Comparison of ENCODE assay signal across 12 cellular contexts in the genomic region with DNA sequence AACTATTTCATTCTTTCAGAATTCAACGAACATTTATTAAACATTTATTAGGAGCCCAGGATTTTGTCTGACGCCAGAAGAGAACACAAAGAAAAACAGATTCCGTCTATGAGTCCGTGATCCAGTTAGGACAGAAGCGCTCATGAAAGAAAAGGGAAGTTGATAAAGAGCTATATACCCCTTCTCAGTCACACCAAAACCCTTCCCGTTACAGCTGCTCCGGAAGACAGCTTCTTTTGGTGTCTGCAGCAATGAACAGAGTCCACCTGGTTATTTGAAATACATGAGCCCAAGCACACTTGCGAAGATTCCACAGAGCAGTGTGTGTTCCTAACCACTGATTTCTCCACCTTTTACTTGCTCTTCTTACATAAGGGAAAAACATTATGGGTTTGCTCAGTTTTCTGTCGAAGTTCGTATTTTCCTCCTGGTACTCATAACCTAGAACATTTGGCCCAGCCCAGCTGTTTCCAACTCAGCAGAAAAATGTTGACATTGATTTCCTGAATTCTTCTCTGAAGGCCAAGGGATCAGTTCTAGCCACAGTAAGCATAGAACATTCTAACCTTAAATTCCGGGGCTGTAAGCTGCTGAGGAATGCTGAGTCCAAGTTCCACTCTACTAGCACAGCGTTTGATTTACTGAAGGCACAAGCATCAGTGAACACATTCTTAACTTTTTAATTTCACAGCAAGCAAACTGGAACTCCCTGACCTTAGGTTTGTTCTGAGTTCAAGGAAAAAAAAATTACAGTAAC.
DNase-seq lines count a peak whose midpoint lies in the region; ATAC-seq, FAIRE-seq and TF ChIP-seq lines count a peak whose summit lies in the region.
"Had no signal": no experiment of that assay in that cellular context is flagged by ENCODE, and none has a peak within 500 bp of the region (broad histone marks: within the 10 kb centered on the region; RNA-seq: fewer than 3 reads in every experiment).

No MANE protein-coding gene starts in this region.

- no peak for TF ChIP-seq CTCF in K562 (IDR thresholded peaks at IDR 0.05 in 2 of 3, conservative IDR thresholded peaks at IDR 0.05 in 1 of 3; ENCODE audit: insufficient read depth in 2 of 3, low read depth in 1 of 3, low read length in 3 of 3)
- TF ChIP-seq CTCF in Peyer's patch (IDR thresholded peaks at IDR 0.05) = no peak

- peak overlapping the region; percentile 77 for H3K4me2 ChIP-seq in BLaER1
- no peak overlapping the region for H3K4me2 ChIP-seq in K562 (ENCODE audit: insufficient read depth, low read length)

- H4K20me1 ChIP-seq in BLaER1 = no peaks in the 10 kb centered on the region
- H4K20me1 ChIP-seq in K562 (replicated peaks; ENCODE audit: control insufficient read depth, insufficient read depth, low read length) = no peaks in the 10 kb centered on the region

- H3K9me3 ChIP-seq in BLaER1 (peaks cover 13% of the 10 kb centered on the region; the same call in 1 of the 2 replicates), K562 (replicated peaks; ENCODE audit: control insufficient read depth, insufficient read depth, low read depth, low read length) (no peaks in the 10 kb centered on the region), Peyer's patch (no peaks in the 10 kb centered on the region)

- CTCF ChIA-PET in K562 (lab: Yijun Ruan, JAX; ENCODE audit: low intra/inter-chr PET ratio) = no interaction called here

- peaks cover 39% of the 10 kb centered on the region for H3K4me1 ChIP-seq in BLaER1
- no peaks in the 10 kb centered on the region; a peak in 1 of 5 replicates for H3K4me1 ChIP-seq in K562 (replicated peaks in 1 of 2; ENCODE audit: control insufficient read depth in 2 of 2, insufficient read depth in 2 of 2, low read length in 2 of 2)
- H3K4me1 ChIP-seq in Peyer's patch = no peaks in the 10 kb centered on the region

- 44% methylated on average over 5 of the region's 12 CpGs for WGBS in K562 (ENCODE audit: insufficient coverage, low coverage, missing lambda C conversion rate)

- in situ Hi-C loops in K562 (cut with MboI) = no loop called here

- POLR2A ChIA-PET in K562 (lab: Yijun Ruan, JAX) = no interaction called here

- peak overlapping the region; percentile 85 for H2AFZ ChIP-seq in K562 (ENCODE audit: low read depth, low read length)

- H3K4me3 ChIP-seq in BLaER1 (no peak overlapping the region), K562 (no peak overlapping the region), Peyer's patch (no peak overlapping the region)

- H3K27me3 ChIP-seq in BLaER1 (no peaks in the 10 kb centered on the region), K562 (ENCODE audit: control insufficient read depth in 2 of 2, insufficient read depth in 2 of 2, low read length in 2 of 2) (no peaks in the 10 kb centered on the region), Peyer's patch (no peaks in the 10 kb centered on the region)

- no peaks in the 10 kb centered on the region for H3K79me2 ChIP-seq in K562 (ENCODE audit: control insufficient read depth, insufficient read depth, low read length)

- peak; percentile 32 for FAIRE-seq in K562 (lab: Jason Lieb, UNC)

- DNase-seq in K562 (ENCODE audit: extremely low read depth in 1 of 4, low spot score in 3 of 4) = peak in 1 of 4 experiments; percentile 7
- no peak for DNase-seq in SW 1271 (lab: John Stamatoyannopoulos, UW)
- no peak for DNase-seq in activated T-cell treated with anti-CD3 and anti-CD28 coated beads, Interleukin-2, amount 50 U/mL, for 24 hours
- no peak for DNase-seq in activated naive CD4-positive, alpha-beta T cell treated with anti-CD3 and anti-CD28 coated beads, Interleukin-2, amount 50 U/mL, for 16 hours
- DNase-seq in Peyer's patch = no peak
- DNase-seq: activated CD4-positive, alpha-beta T cell treated with anti-CD3 and anti-CD28 coated beads for 4 hours; anterior cingulate cortex; mammary epithelial cell; NCI-H526 treated with DMSO at 0.1 percent for 48 hours had no signal

- no TSS peak for BruUV-seq in K562 (replicated peaks; lab: Mats Ljungman, UMichigan)

- no peak overlapping the region for H3K27ac Mint-ChIP-seq in activated T-cell treated with anti-CD3 and anti-CD28 coated beads, Interleukin-2, amount 50 U/mL, for 24 hours

- peak overlapping the region; percentile 45; the same call in 1 of the 2 replicates for H3K9ac ChIP-seq in BLaER1
- no peak overlapping the region; a peak in 1 of 4 replicates for H3K9ac ChIP-seq in K562 (ENCODE audit: insufficient read depth in 1 of 2, low read depth in 2 of 2, low read length in 2 of 2)

- H3K27me3 Mint-ChIP-seq in activated T-cell treated with anti-CD3 and anti-CD28 coated beads, Interleukin-2, amount 50 U/mL, for 24 hours = no peaks in the 10 kb centered on the region

- H3K9me3 Mint-ChIP-seq in activated T-cell treated with anti-CD3 and anti-CD28 coated beads, Interleukin-2, amount 50 U/mL, for 24 hours = peaks cover 3% of the 10 kb centered on the region

- H3K36me3 Mint-ChIP-seq in activated T-cell treated with anti-CD3 and anti-CD28 coated beads, Interleukin-2, amount 50 U/mL, for 24 hours (ENCODE audit: low read depth) = no peaks in the 10 kb centered on the region

- H3K4me1 Mint-ChIP-seq in activated T-cell treated with anti-CD3 and anti-CD28 coated beads, Interleukin-2, amount 50 U/mL, for 24 hours (ENCODE audit: low read depth) = no peaks in the 10 kb centered on the region

- no peak for TF ChIP-seq EP300 in K562 (IDR thresholded peaks at IDR 0.05; ENCODE audit: low read length)

- intact Hi-C loops in K562 (cut with micrococcal nuclease) = no loop called here

- ATAC-seq in GM19468 (IDR thresholded peaks at IDR 0.05; ENCODE audit: extremely low read depth, unreplicated experiment) (peak; percentile 53), HG03135 (IDR thresholded peaks at IDR 0.05; ENCODE audit: unreplicated experiment) (peak; percentile 70), K562 (peak; percentile 70)

- no peak overlapping the region for H3K4me3 Mint-ChIP-seq in activated T-cell treated with anti-CD3 and anti-CD28 coated beads, Interleukin-2, amount 50 U/mL, for 24 hours

- TF ChIP-seq RAD21 in K562 (CRISPR knock-in tag; conservative IDR thresholded peaks at IDR 0.05 in 1 of 2, IDR thresholded peaks at IDR 0.05 in 1 of 2) = no peak

- TF ChIP-seq POLR2A in K562 (conservative IDR thresholded peaks at IDR 0.05) (no peak), Peyer's patch (IDR thresholded peaks at IDR 0.05) (no peak)

- H3K27ac ChIP-seq in BLaER1 (peak overlapping the region; percentile 76), K562 (ENCODE audit: extremely low read depth, low read depth, low read length) (no peak overlapping the region), Peyer's patch (peak overlapping the region in 2 of 4 donors; percentile 13 to 17)

- no peaks in the 10 kb centered on the region for H3K36me3 ChIP-seq in BLaER1
- H3K36me3 ChIP-seq in K562 (ENCODE audit: control insufficient read depth, insufficient read depth, low read length) = no peaks in the 10 kb centered on the region
- H3K36me3 ChIP-seq in Peyer's patch = no peaks in the 10 kb centered on the region

- H3K9me1 ChIP-seq in K562 (ENCODE audit: control insufficient read depth, insufficient read depth, low read length) = no peaks in the 10 kb centered on the region

TF ChIP-seq in K562, 482 proteins besides CTCF, POLR2A, EP300 and RAD21:
- TF ChIP-seq CBFA2T2 (conservative IDR thresholded peaks at IDR 0.05) (no peak), BCLAF1 (IDR thresholded peaks at IDR 0.05; ENCODE audit: borderline replicate concordance in 1 of 2, control insufficient read depth in 1 of 2, low read depth in 2 of 2, low read length in 1 of 2) (no peak), STAT5B (CRISPR knock-in tag; IDR thresholded peaks at IDR 0.05) (no peak), TAF7 (tag; IDR thresholded peaks at IDR 0.05) (no peak)
- TF ChIP-seq, protein P1, sequence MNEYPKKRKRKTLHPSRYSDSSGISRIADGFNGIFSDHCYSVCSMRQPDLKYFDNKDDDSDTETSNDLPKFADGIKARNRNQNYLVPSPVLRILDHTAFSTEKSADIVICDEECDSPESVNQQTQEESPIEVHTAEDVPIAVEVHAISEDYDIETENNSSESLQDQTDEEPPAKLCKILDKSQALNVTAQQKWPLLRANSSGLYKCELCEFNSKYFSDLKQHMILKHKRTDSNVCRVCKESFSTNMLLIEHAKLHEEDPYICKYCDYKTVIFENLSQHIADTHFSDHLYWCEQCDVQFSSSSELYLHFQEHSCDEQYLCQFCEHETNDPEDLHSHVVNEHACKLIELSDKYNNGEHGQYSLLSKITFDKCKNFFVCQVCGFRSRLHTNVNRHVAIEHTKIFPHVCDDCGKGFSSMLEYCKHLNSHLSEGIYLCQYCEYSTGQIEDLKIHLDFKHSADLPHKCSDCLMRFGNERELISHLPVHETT (CRISPR knock-in tag; conservative IDR thresholded peaks at IDR 0.05 in 1 of 2, IDR thresholded peaks at IDR 0.05 in 1 of 2) = no peak
TF ChIP-seq in K562: peak in this region for 0.
